17 cellular contexts compared by ENCODE assay signal in the genomic region with DNA sequence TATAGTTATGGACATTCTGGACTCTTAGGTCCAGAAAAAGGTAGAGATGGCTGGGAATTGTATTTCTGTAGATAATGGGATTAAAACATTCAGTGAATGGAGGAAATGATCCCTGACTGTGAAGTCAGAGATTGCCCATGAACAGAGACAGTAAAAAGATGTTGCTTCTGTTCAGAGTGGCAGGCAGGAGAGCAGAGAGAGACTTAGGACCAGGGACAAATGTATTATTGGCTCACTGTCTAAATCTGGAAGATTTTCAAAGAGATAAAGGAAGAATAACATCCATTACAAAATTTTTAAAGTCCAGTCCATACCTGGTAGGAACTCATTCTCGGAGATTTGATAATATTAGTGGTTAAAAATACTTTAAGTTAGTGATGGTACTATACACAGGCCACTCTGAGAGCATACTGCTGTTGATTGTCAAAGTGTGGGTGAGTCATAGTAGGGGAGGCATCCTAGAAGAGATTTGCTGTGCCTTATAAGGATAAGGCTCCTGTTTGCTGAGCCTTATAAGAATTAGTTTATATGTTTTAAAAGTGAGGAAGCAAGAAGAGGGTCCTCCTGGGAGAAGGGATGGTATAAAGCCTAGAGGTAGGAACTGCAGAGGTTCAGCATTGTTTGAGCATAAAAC. TPM values are rescaled to one million over a fixed set of nuclear protein-coding genes. Genes with fewer than 3 reads are reported as not detected.
DNase-seq lines count a peak whose midpoint lies in the region; ATAC-seq, FAIRE-seq and TF ChIP-seq lines count a peak whose summit lies in the region.
"Had no signal": no experiment of that assay in that cellular context is flagged by ENCODE, and none has a peak within 500 bp of the region (broad histone marks: within the 10 kb centered on the region; RNA-seq: fewer than 3 reads in every experiment).

No MANE protein-coding gene starts in this region.

- in situ Hi-C loops in K562 (cut with MboI), result no loop called here

- H3K4me1 ChIP-seq in A673 (ENCODE audit: insufficient read depth, low read length, poor library complexity, severe bottlenecking) (peaks cover 67% of the 10 kb centered on the region), K562 (replicated peaks in 1 of 2; ENCODE audit: control insufficient read depth in 2 of 2, insufficient read depth in 2 of 2, low read length in 2 of 2) (no peaks in the 10 kb centered on the region), endodermal cell (ENCODE audit: control insufficient read depth, insufficient read depth, low read length) (no peaks in the 10 kb centered on the region), lower lobe of right lung (no peaks in the 10 kb centered on the region)

- no peaks in the 10 kb centered on the region for H3K36me3 Mint-ChIP-seq in HFFc6 (ENCODE audit: low read depth)
- no peaks in the 10 kb centered on the region for H3K36me3 Mint-ChIP-seq in endodermal cell (ENCODE audit: low read depth)

- H3K27me3 ChIP-seq in A673 (replicated peaks; ENCODE audit: insufficient read depth, low read depth, low read length, poor library complexity) (no peaks in the 10 kb centered on the region), K562 (ENCODE audit: control insufficient read depth in 2 of 2, insufficient read depth in 2 of 2, low read length in 2 of 2) (no peaks in the 10 kb centered on the region), endodermal cell (ENCODE audit: control insufficient read depth, insufficient read depth, low read length, poor library complexity, severe bottlenecking) (no peaks in the 10 kb centered on the region), lower lobe of right lung (ENCODE audit: low read depth) (no peaks in the 10 kb centered on the region)

- no peak overlapping the region for H3K4me3 ChIP-seq in A673 (ENCODE audit: low read depth, low read length, poor library complexity, severe bottlenecking)
- H3K4me3 ChIP-seq in K562, result no peak overlapping the region
- no peak overlapping the region for H3K4me3 ChIP-seq in endodermal cell (ENCODE audit: low read length)
- H3K4me3 ChIP-seq in lower lobe of right lung, result no peak overlapping the region

- H2AFZ ChIP-seq in K562 (ENCODE audit: low read depth, low read length), result no peak overlapping the region

- H3K9me3 Mint-ChIP-seq in HFFc6 (no peaks in the 10 kb centered on the region), endodermal cell (peaks cover 58% of the 10 kb centered on the region)

- H3K4me2 ChIP-seq in K562 (ENCODE audit: insufficient read depth, low read length), result no peak overlapping the region

- BruUV-seq in A673 (replicated peaks; lab: Mats Ljungman, UMichigan) (no TSS peak), K562 (replicated peaks; lab: Mats Ljungman, UMichigan) (no TSS peak)

- DNase-seq in A673 (ENCODE audit: low spot score) (peak; percentile 28), HFFc6 (peak; percentile 2), K562 (ENCODE audit: extremely low read depth in 1 of 4, low spot score in 3 of 4) (no peak), left lobe of liver (ENCODE audit: low spot score) (no peak), endodermal cell (no peak), lower lobe of right lung (no peak)
- no peak for DNase-seq in activated CD4-positive, alpha-beta T cell treated with anti-CD3 and anti-CD28 coated beads, Interleukin-2, amount 50 U/mL, for 1 hour
- DNase-seq: activated CD8-positive, alpha-beta memory T cell treated with anti-CD3 and anti-CD28 coated beads, Interleukin-2, amount 50 U/mL, for 4 hours; AML-193; effector memory CD4-positive, alpha-beta T cell; H7; hypothalamus; NCI-H1417; NCI-H524 treated with DMSO at 0.1 percent for 48 hours had no signal

- no peaks in the 10 kb centered on the region for H3K9me3 ChIP-seq in A673 (ENCODE audit: low read depth, low read length, poor library complexity, severe bottlenecking)
- H3K9me3 ChIP-seq in K562 (replicated peaks; ENCODE audit: control insufficient read depth, insufficient read depth, low read depth, low read length), result no peaks in the 10 kb centered on the region
- no peaks in the 10 kb centered on the region for H3K9me3 ChIP-seq in endodermal cell (ENCODE audit: control insufficient read depth, low read length)
- H3K9me3 ChIP-seq in lower lobe of right lung, result no peaks in the 10 kb centered on the region

- FAIRE-seq in K562 (lab: Jason Lieb, UNC), result no peak
- FAIRE-seq: GM18507, HTR-8/SVneo had no signal

- peak overlapping the region; percentile 78 for H3K27ac Mint-ChIP-seq in HFFc6
- H3K27ac Mint-ChIP-seq in endodermal cell, result no peak overlapping the region

- ATAC-seq in K562 (no peak), left lobe of liver (peak; percentile 50), lower lobe of right lung (no peak), HG03342 (IDR thresholded peaks at IDR 0.05; ENCODE audit: unreplicated experiment) (no peak)

- H3K9ac ChIP-seq in K562 (ENCODE audit: insufficient read depth in 1 of 2, low read depth in 2 of 2, low read length in 2 of 2) (no peak overlapping the region), endodermal cell (ENCODE audit: extremely low read depth, low read length, poor library complexity, severe bottlenecking) (no peak overlapping the region)

- H3K9me1 ChIP-seq in K562 (ENCODE audit: control insufficient read depth, insufficient read depth, low read length), result no peaks in the 10 kb centered on the region

- no peak overlapping the region for H3K4me3 Mint-ChIP-seq in HFFc6
- no peak overlapping the region for H3K4me3 Mint-ChIP-seq in endodermal cell

- TF ChIP-seq EP300 in K562 (IDR thresholded peaks at IDR 0.05; ENCODE audit: low read length), result no peak

- peaks cover 13% of the 10 kb centered on the region for H3K4me1 Mint-ChIP-seq in HFFc6 (ENCODE audit: low read depth)
- peaks cover 18% of the 10 kb centered on the region for H3K4me1 Mint-ChIP-seq in endodermal cell

- TF ChIP-seq RAD21 in K562 (CRISPR knock-in tag; conservative IDR thresholded peaks at IDR 0.05 in 1 of 2, IDR thresholded peaks at IDR 0.05 in 1 of 2), result no peak

- H3K79me2 ChIP-seq in K562 (ENCODE audit: control insufficient read depth, insufficient read depth, low read length), result no peaks in the 10 kb centered on the region

- H3K27me3 Mint-ChIP-seq in HFFc6 (ENCODE audit: insufficient read depth) (no peaks in the 10 kb centered on the region), endodermal cell (ENCODE audit: insufficient read depth) (no peaks in the 10 kb centered on the region)

- CTCF ChIA-PET in A673 (lab: Charles Lee) (no interaction called here), K562 (lab: Yijun Ruan, JAX; ENCODE audit: low intra/inter-chr PET ratio) (no interaction called here)

- H3K36me3 ChIP-seq in A673 (ENCODE audit: insufficient read depth, low read length, poor library complexity, severe bottlenecking) (no peaks in the 10 kb centered on the region), K562 (ENCODE audit: control insufficient read depth, insufficient read depth, low read length) (no peaks in the 10 kb centered on the region), endodermal cell (ENCODE audit: control insufficient read depth, insufficient read depth, low read length) (no peaks in the 10 kb centered on the region), lower lobe of right lung (no peaks in the 10 kb centered on the region)

- H4K20me1 ChIP-seq in K562 (replicated peaks; ENCODE audit: control insufficient read depth, insufficient read depth, low read length), result peaks cover 2% of the 10 kb centered on the region; the same call in 1 of the 2 replicates

- H3K27ac ChIP-seq in A673 (ENCODE audit: low read depth, low read length, poor library complexity, severe bottlenecking) (no peak overlapping the region), K562 (ENCODE audit: extremely low read depth, low read depth, low read length) (no peak overlapping the region), endodermal cell (ENCODE audit: low read depth, low read length) (no peak overlapping the region), lower lobe of right lung (no peak overlapping the region)

- POLR2A ChIA-PET in A673 (lab: Charles Lee; ENCODE audit: low non-redundant PET) (no interaction called here), K562 (lab: Yijun Ruan, JAX) (no interaction called here)

- 8% methylated on average over 1 of the region's 1 CpG for WGBS in K562 (ENCODE audit: insufficient coverage, low coverage, missing lambda C conversion rate)
- 86% methylated on average over 1 of the region's 1 CpG; no CpG with 5 or more reads in 1 of the 2 experiments for WGBS in endodermal cell (ENCODE audit: insufficient coverage in 1 of 2, insufficient read length in 1 of 2), 2 experiments

- TF ChIP-seq CTCF in A673 (conservative IDR thresholded peaks at IDR 0.05; ENCODE audit: low read depth, low read length) (no peak), HFFc6 (IDR thresholded peaks at IDR 0.05) (no peak), K562 (IDR thresholded peaks at IDR 0.05 in 2 of 3, conservative IDR thresholded peaks at IDR 0.05 in 1 of 3; ENCODE audit: insufficient read depth in 2 of 3, low read depth in 1 of 3, low read length in 3 of 3) (no peak), endodermal cell (conservative IDR thresholded peaks at IDR 0.05) (no peak), lower lobe of right lung (IDR thresholded peaks at IDR 0.05) (no peak)

- intact Hi-C loops in A673 (cut with micrococcal nuclease; ENCODE audit: unreplicated experiment), result no loop called here
- intact Hi-C loops in K562 (cut with micrococcal nuclease), result no loop called here
- intact Hi-C loops in lower lobe of right lung (cut with DNase I), result no loop called here

- TF ChIP-seq POLR2A in K562 (conservative IDR thresholded peaks at IDR 0.05), result no peak

RNA-seq across cellular contexts. Expression of a gene that starts 53.0 kb away (rescaled TPM):
- 42.4 and 48.5 TPM in 2 replicates for total RNA-seq in A673 (2021)
- 1 to 10 TPM; 5.1 to 7.3 (median 5.9) TPM for total RNA-seq in HFFc6 (2021; fragmentation: NEBNext Ultra II Directional; extraction: Animal tissue kit (Norgen Biotek cat#: 25700))
- total RNA-seq in K562 (2011; cell fraction: chromatin; rRNA removed; ENCODE audit: low replicate concordance), result 9.0 and 11.0 TPM in 2 replicates
- total RNA-seq in K562 (2011; cell fraction: nucleolus; rRNA removed), result 1.6 and 1.7 TPM in 2 replicates
- 2.8 and 4.8 TPM in 2 replicates for total RNA-seq in K562 (2011; cell fraction: nucleoplasm; rRNA removed)
- total RNA-seq in K562 (2014; rRNA removed), result 4.1 and 5.1 TPM in 2 replicates
- total RNA-seq in K562 (2014; rRNA removed; fragmentation: Illumina TruSeq; extraction: Trizol), result 7.3 and 8.5 TPM in 2 replicates
- total RNA-seq in K562 (2015; rRNA removed; fragmentation: Illumina TruSeq; extraction: Trizol), result 6.3 and 7.0 TPM in 2 replicates
- 9.3 and 10.2 TPM in 2 replicates for total RNA-seq in K562 (2021)
- 9.2 and 10.0 TPM in 2 replicates for polyA plus RNA-seq in K562 (2011; rRNA removed)
- polyA plus RNA-seq in K562 (2011; cell fraction: cytosol; rRNA removed), result 2.3 and 3.8 TPM in 2 replicates
- polyA plus RNA-seq in K562 (2011; cell fraction: nucleus; rRNA removed), result 3.6 and 6.8 TPM in 2 replicates
- polyA plus RNA-seq in K562 (2012), result 5.6 and 5.9 TPM in 2 replicates
- 8.2 and 9.2 TPM in 2 replicates for polyA plus RNA-seq in K562 (2014; fragmentation: Illumina TruSeq; extraction: Trizol)
- 1 to 10 TPM; 2.6 to 3.0 TPM for polyA plus RNA-seq in K562 (2014; fragmentation: Nextera tagmentation; extraction: Ambion mirVana)
- 3.6 and 3.8 TPM in 2 replicates for polyA plus RNA-seq in K562 (2014; rRNA removed)
- 8.8 and 12.3 TPM in 2 replicates for polyA minus RNA-seq in K562 (2011; rRNA and poly(A)+ RNA removed)
- 3.8 and 8.4 TPM in 2 replicates for polyA minus RNA-seq in K562 (2011; cell fraction: cytosol; rRNA and poly(A)+ RNA removed)
- polyA minus RNA-seq in K562 (2011; cell fraction: nucleus; rRNA and poly(A)+ RNA removed), result 1.9 and 4.3 TPM in 2 replicates
- total RNA-seq in left lobe of liver, result 8.5 TPM
- total RNA-seq in endodermal cell, result 10 to 100 TPM; 26.4 to 31.3 TPM
- polyA plus RNA-seq in endodermal cell (2013, experiment 1 of 2), result 15.4 TPM
- polyA plus RNA-seq in endodermal cell (2013, experiment 2 of 2), result 15.9 TPM
- total RNA-seq in lower lobe of right lung, result 8.5 TPM

Comparison
In these comparisons a context has a peak if more than half of its experiments do, and no peak if none do; other contexts are left out.
1. DNase-seq: peak in A673 (single experiment) and HFFc6 (single experiment); none in K562 (0 of 4), left lobe of liver (single experiment), endodermal cell (single experiment), activated CD4-positive, alpha-beta T cell treated with anti-CD3 and anti-CD28 coated beads, Interleukin-2, amount 50 U/mL, for 1 hour (single experiment) and lower lobe of right lung (single experiment).